Comparison of ENCODE assay signal across 15 cellular contexts in genomic region chr4:40379248-40379647, GRCh38. TPM values are rescaled to one million over a fixed set of nuclear protein-coding genes. Genes with fewer than 3 reads are reported as not detected.
A peak's percentile ranks its signal among the peaks of the same experiment; 100 is the strongest.
DNase-seq lines count a peak whose midpoint lies in the region; ATAC-seq and TF ChIP-seq lines count a peak whose summit lies in the region.
"Had no signal": no experiment of that assay in that cellular context is flagged by ENCODE, and none has a peak within 500 bp of the region (broad histone marks: within the 10 kb centered on the region; RNA-seq: fewer than 3 reads in every experiment).

No MANE protein-coding gene starts in this region.

- no peaks in the 10 kb centered on the region for H3K27me3 Mint-ChIP-seq in endodermal cell (ENCODE audit: insufficient read depth)
- H3K27me3 Mint-ChIP-seq: CD4-positive, alpha-beta memory T cell; IgD-negative memory B cell had no signal

- H3K36me3 Mint-ChIP-seq in endodermal cell (ENCODE audit: low read depth): no peaks in the 10 kb centered on the region
- H3K36me3 Mint-ChIP-seq: CD4-positive, alpha-beta memory T cell; IgD-negative memory B cell had no signal

- no peak overlapping the region for H3K4ac ChIP-seq in mesendoderm (ENCODE audit: low read depth, low read length)

- ATAC-seq in heart right ventricle (no peak), HG02642 (IDR thresholded peaks at IDR 0.05; ENCODE audit: poor library complexity, unreplicated experiment) (no peak)

- TF ChIP-seq CTCF in heart right ventricle (IDR thresholded peaks at IDR 0.05) (no peak), endodermal cell (conservative IDR thresholded peaks at IDR 0.05) (no peak)

- no peaks in the 10 kb centered on the region for H3K79me2 ChIP-seq in mesendoderm (ENCODE audit: control insufficient read depth, insufficient read depth, low read length)

- peaks cover 15% of the 10 kb centered on the region for H3K4me1 Mint-ChIP-seq in endodermal cell
- H3K4me1 Mint-ChIP-seq: CD4-positive, alpha-beta memory T cell; IgD-negative memory B cell had no signal

- no peak overlapping the region for H2AK5ac ChIP-seq in mesendoderm (ENCODE audit: low read length)

- H2BK5ac ChIP-seq in mesendoderm (ENCODE audit: low read length): no peak overlapping the region

- H3K23ac ChIP-seq in mesendoderm (ENCODE audit: low read length): no peak overlapping the region

- H3K56ac ChIP-seq in mesendoderm (ENCODE audit: low read length): no peak overlapping the region

- no peak overlapping the region for H3K9ac ChIP-seq in endodermal cell (ENCODE audit: extremely low read depth, low read length, poor library complexity, severe bottlenecking)
- no peak overlapping the region for H3K9ac ChIP-seq in mesendoderm (ENCODE audit: low read length)

- no peaks in the 10 kb centered on the region for H3K9me3 Mint-ChIP-seq in endodermal cell
- H3K9me3 Mint-ChIP-seq: CD4-positive, alpha-beta memory T cell; IgD-negative memory B cell had no signal

- DNase-seq in cardiac septum (ENCODE audit: low spot score): peak; percentile 20
- no peak for DNase-seq in heart right ventricle
- peak; percentile 53 for DNase-seq in endodermal cell
- DNase-seq in mesendoderm: peak; percentile 25
- no peak for DNase-seq in NCI-H1048 (lab: John Stamatoyannopoulos, UW)
- no peak for DNase-seq in AG08396 (ENCODE audit: low spot score)
- DNase-seq: BE2C; CD4-positive, alpha-beta memory T cell; DND-41; GF-D8; H7 had no signal

- H3K9me3 ChIP-seq in heart right ventricle (no peaks in the 10 kb centered on the region), endodermal cell (ENCODE audit: control insufficient read depth, low read length) (no peaks in the 10 kb centered on the region)
- H3K9me3 ChIP-seq: BE2C had no signal

- H4K5ac ChIP-seq in mesendoderm (ENCODE audit: low read length): no peak overlapping the region

- H3K79me1 ChIP-seq in mesendoderm (ENCODE audit: low read length): no peaks in the 10 kb centered on the region

- intact Hi-C loops in cardiac septum (cut with DNase I): no loop called here
- intact Hi-C loops in heart right ventricle (cut with DNase I): no loop called here

- no peak overlapping the region for H3K4me3 Mint-ChIP-seq in endodermal cell
- H3K4me3 Mint-ChIP-seq: CD4-positive, alpha-beta memory T cell; IgD-negative memory B cell had no signal

- no peak overlapping the region for H3K18ac ChIP-seq in mesendoderm (ENCODE audit: low read length)

- no peak overlapping the region for H2BK120ac ChIP-seq in mesendoderm (ENCODE audit: low read depth, low read length)

- H2BK15ac ChIP-seq in mesendoderm (replicated peaks; ENCODE audit: low read depth): no peak overlapping the region

- no peaks in the 10 kb centered on the region for H3K36me3 ChIP-seq in heart right ventricle
- H3K36me3 ChIP-seq in endodermal cell (ENCODE audit: control insufficient read depth, insufficient read depth, low read length): no peaks in the 10 kb centered on the region
- no peaks in the 10 kb centered on the region for H3K36me3 ChIP-seq in mesendoderm (ENCODE audit: control insufficient read depth, insufficient read depth, low read length)
- H3K36me3 ChIP-seq: BE2C had no signal

- H3K4me1 ChIP-seq in heart right ventricle: no peaks in the 10 kb centered on the region
- H3K4me1 ChIP-seq in endodermal cell (ENCODE audit: control insufficient read depth, insufficient read depth, low read length): no peaks in the 10 kb centered on the region
- H3K4me1 ChIP-seq in mesendoderm (ENCODE audit: control insufficient read depth, low read depth, low read length): no peaks in the 10 kb centered on the region
- H3K4me1 ChIP-seq: BE2C had no signal

- H3K27ac Mint-ChIP-seq in endodermal cell: peak overlapping the region; percentile 28
- H3K27ac Mint-ChIP-seq: CD4-positive, alpha-beta memory T cell; IgD-negative memory B cell had no signal

- 62 to 72% methylated on average over 3 of the region's 3 CpGs for whole genome bisulfite sequencing in heart right ventricle, 2 donors
- 75 to 100% methylated on average over 1 of the region's 3 CpGs for WGBS in endodermal cell (ENCODE audit: insufficient coverage in 1 of 2, insufficient read length in 1 of 2), 2 experiments
- no CpG with 5 or more reads among the region's 3 CpGs for WGBS in mesendoderm (ENCODE audit: extremely low coverage, insufficient coverage, low lambda C conversion rate)

- no peak overlapping the region for H3K4me2 ChIP-seq in mesendoderm (ENCODE audit: low read length)

- no peak overlapping the region for H3K27ac ChIP-seq in heart right ventricle
- H3K27ac ChIP-seq in endodermal cell (ENCODE audit: low read depth, low read length): no peak overlapping the region
- H3K27ac ChIP-seq in mesendoderm (ENCODE audit: low read depth, low read length): no peak overlapping the region
- H3K27ac ChIP-seq: C4-2B had no signal

- H3K27me3 ChIP-seq in heart right ventricle: no peaks in the 10 kb centered on the region
- no peaks in the 10 kb centered on the region for H3K27me3 ChIP-seq in endodermal cell (ENCODE audit: control insufficient read depth, insufficient read depth, low read length, poor library complexity, severe bottlenecking)
- no peaks in the 10 kb centered on the region for H3K27me3 ChIP-seq in mesendoderm (ENCODE audit: insufficient read depth, low read length, poor library complexity)
- H3K27me3 ChIP-seq: BE2C had no signal

- H4K8ac ChIP-seq in mesendoderm (ENCODE audit: low read depth, low read length): no peak overlapping the region

- H3K4me3 ChIP-seq in heart right ventricle (no peak overlapping the region), endodermal cell (ENCODE audit: low read length) (no peak overlapping the region), mesendoderm (ENCODE audit: low read length) (no peak overlapping the region)

RNA-seq across cellular contexts. Expression of gene CHRNA9, which starts 44.1 kb away (rescaled TPM):
- not detected for total RNA-seq in cardiac septum
- not detected for total RNA-seq in heart right ventricle
- not detected for polyA plus RNA-seq in heart right ventricle
- total RNA-seq in endodermal cell: under 1 TPM in 1 of 2 donors, not detected in 1; 0.90 TPM
- 0.96 TPM for polyA plus RNA-seq in endodermal cell (2013, experiment 1 of 2)
- polyA plus RNA-seq in endodermal cell (2013, experiment 2 of 2): 0.87 TPM
- polyA plus RNA-seq in mesendoderm (2013, experiment 1 of 2): 1.9 TPM
- 2.0 TPM for polyA plus RNA-seq in mesendoderm (2013, experiment 2 of 2)
- total RNA-seq: CD4-positive, alpha-beta memory T cell; HT-29 had no signal
- polyA plus RNA-seq: CD4-positive, alpha-beta memory T cell; IgD-negative memory B cell had no signal

Comparison
In these comparisons a context has a peak if more than half of its experiments do, and no peak if none do; other contexts are left out.
1. DNase-seq: peak in cardiac septum (single experiment), endodermal cell (single experiment) and mesendoderm (single experiment); none in heart right ventricle (0 of 2), NCI-H1048 (single experiment) and AG08396 (single experiment).